In genomic region chr6:89819336-89820130, GRCh38 we compare ENCODE assay signal across 8 cellular contexts. TPM values are rescaled to one million over a fixed set of nuclear protein-coding genes. Genes with fewer than 3 reads are reported as not detected.
DNase-seq lines count a peak whose midpoint lies in the region; ATAC-seq, FAIRE-seq and TF ChIP-seq lines count a peak whose summit lies in the region.

Gene MDN1, minus strand, starts transcription at chr6:89819794. Its CDS starts 187 bp downstream, at chr6:89819607.

- no peaks in the 10 kb centered on the region for H3K9me3 Mint-ChIP-seq in memory B cell

- peaks cover 2% of the 10 kb centered on the region; the same call in 1 of the 2 replicates for H3K79me1 ChIP-seq in H1 (ENCODE audit: low read depth, low read length)

- TF ChIP-seq CTCF in H1 (IDR thresholded peaks at IDR 0.05; ENCODE audit: control extremely low read depth in 1 of 3, insufficient read depth in 1 of 3, low read depth in 1 of 3, low read length in 3 of 3) = no peak

- ATAC-seq in GM21367 (IDR thresholded peaks at IDR 0.05; ENCODE audit: unreplicated experiment) (peak; percentile 93), memory B cell (ENCODE audit: low read depth) (peak; percentile 92)

- H3K9me3 ChIP-seq in H1 (ENCODE audit: insufficient read depth in 2 of 2, low read depth in 1 of 2, low read length in 1 of 2) = no peaks in the 10 kb centered on the region

- H3K4me2 ChIP-seq in H1 (ENCODE audit: insufficient read depth in 1 of 2, low read depth in 2 of 2, low read length in 2 of 2) = peak within 1 kb of the TSS; percentile 78 to 82

- no peaks in the 10 kb centered on the region for H3K27me3 ChIP-seq in H1 (replicated peaks in 1 of 4; ENCODE audit: control insufficient read depth in 3 of 4, extremely low read depth in 1 of 4, insufficient read depth in 3 of 4, low read length in 3 of 4)

- CTCF ChIA-PET in H1 (lab: Charles Lee; ENCODE audit: partially characterized antibody) = interaction anchor here (0.6 to 2.5 kb wide), 8 partner anchors 10 to 203 kb away, joined by 3 to 14 read pairs (median 7); partner anchors contain the start of gene CASP8AP2

- peak within 1 kb of the TSS; percentile 100 for H3K18ac ChIP-seq in H1 (ENCODE audit: extremely low read depth, low read length)

- no peaks in the 10 kb centered on the region for H3K36me3 Mint-ChIP-seq in memory B cell

- H2BK20ac ChIP-seq in H1 (ENCODE audit: low read length) = no peak within 1 kb of the TSS

- H2BK5ac ChIP-seq in H1 (ENCODE audit: low read depth, low read length) = peak within 1 kb of the TSS; percentile 92

- no peak within 1 kb of the TSS for H3K23ac ChIP-seq in H1 (ENCODE audit: insufficient read length)

- H4K20me1 ChIP-seq in H1 (replicated peaks in 1 of 2; ENCODE audit: control insufficient read depth in 1 of 2, insufficient read depth in 2 of 2, low read length in 2 of 2) = peaks cover 14 to 18% of the 10 kb centered on the region in 2 experiments

- 0 out of 3 replicates have a peak, but pooled peaks of 1 of the 2 experiments have one; percentile 28 for TF ChIP-seq EP300 in H1 (IDR thresholded peaks at IDR 0.05; ENCODE audit: borderline replicate concordance in 1 of 2, low read depth in 2 of 2, low read length in 2 of 2)

- H3K27ac Mint-ChIP-seq in memory B cell = peak within 1 kb of the TSS; percentile 96

- H4K91ac ChIP-seq in H1 (replicated peaks; ENCODE audit: insufficient read length, low read length) = peak within 1 kb of the TSS; percentile 72

- peak within 1 kb of the TSS; percentile 89; the same call in 1 of the 2 replicates for H2BK15ac ChIP-seq in H1 (ENCODE audit: low read length)

- peaks cover 15 to 54% of the 10 kb centered on the region in 2 experiments for H3K79me2 ChIP-seq in H1 (ENCODE audit: control insufficient read depth in 1 of 2, insufficient read depth in 2 of 2, low read length in 2 of 2)

- H3K56ac ChIP-seq in H1 (replicated peaks; ENCODE audit: insufficient read length, low read depth, low read length) = peak within 1 kb of the TSS; percentile 65

- H2AFZ ChIP-seq in H1 (ENCODE audit: low read length) = peak within 1 kb of the TSS; percentile 87; the same call in 1 of the 2 replicates

- peak within 1 kb of the TSS; percentile 69; the same call in 1 of the 2 replicates for H2BK12ac ChIP-seq in H1 (ENCODE audit: low read depth, low read length)

- H4K8ac ChIP-seq in H1 (ENCODE audit: extremely low read depth, insufficient read depth, low read length) = peak within 1 kb of the TSS; percentile 99; the same call in 1 of the 2 replicates

- TF ChIP-seq POLR2A in H1 (IDR thresholded peaks at IDR 0.05; ENCODE audit: control extremely low read depth in 1 of 2, low read depth in 2 of 2, low read length in 2 of 2) = peak; percentile 82 to 89

- peak within 1 kb of the TSS; percentile 98 for H3K4me3 Mint-ChIP-seq in memory B cell

- H3K4ac ChIP-seq in H1 (replicated peaks; ENCODE audit: insufficient read length, low read depth, low read length) = peak within 1 kb of the TSS; percentile 62

- no peak within 1 kb of the TSS for H2BK120ac ChIP-seq in H1 (replicated peaks; ENCODE audit: low read depth, low read length)

- WGBS in H1 (ENCODE audit: extremely low coverage in 1 of 2, insufficient coverage in 1 of 2, insufficient read length in 1 of 2, insufficient replicate concordance in 2 of 2, low coverage in 1 of 2, low lambda C conversion rate in 2 of 2, missing lambda C conversion rate in 1 of 2), 2 experiments = 1% methylated on average over 64 of the region's 65 CpGs; no CpG with 5 or more reads in 1 of the 2 experiments

- peak within 1 kb of the TSS; percentile 83 to 93 (median 91) for H3K4me3 ChIP-seq in H1 (ENCODE audit: extremely low read depth in 1 of 4, insufficient read depth in 2 of 4, low read depth in 3 of 4, low read length in 4 of 4)

- peak within 1 kb of the TSS; percentile 94; the same call in 1 of the 2 replicates for H2AK5ac ChIP-seq in H1 (ENCODE audit: low read depth, low read length)

- H3K9ac ChIP-seq in H1 (replicated peaks in 1 of 4; ENCODE audit: extremely low read depth in 1 of 4, low read depth in 3 of 4, low read length in 3 of 4) = peak within 1 kb of the TSS; percentile 93 to 99 (median 94)

- H3K4me1 ChIP-seq in H1 (replicated peaks in 1 of 4; ENCODE audit: control insufficient read depth in 3 of 4, insufficient read depth in 4 of 4, low read length in 3 of 4) = peaks cover 4 to 18% (median 11%) of the 10 kb centered on the region in 4 experiments

- DNase-seq in COR-L47 (lab: John Stamatoyannopoulos, UW) = peak; percentile 90
- DNase-seq in HTR-8/SVneo (ENCODE audit: insufficient read length, low spot score) = peak; percentile 90
- peak; percentile 92 for DNase-seq in NOMO-1 treated with dmso at 0.1 percent for 144 hours (lab: John Stamatoyannopoulos, UW; ENCODE audit: unreplicated experiment)
- DNase-seq in activated CD8-positive, alpha-beta memory T cell treated with anti-CD3 and anti-CD28 coated beads for 48 hours (ENCODE audit: low read depth in 2 of 3, low spot score in 2 of 3) = peak; percentile 73 to 77 (median 75)
- peak; percentile 88 to 90 for DNase-seq in H1 (ENCODE audit: low read depth in 1 of 2, low spot score in 2 of 2)
- peak; percentile 71 to 81 for DNase-seq in memory B cell (ENCODE audit: low spot score in 2 of 2)
- DNase-seq in stimulated activated CD8-positive, alpha-beta memory T cell treated with anti-CD3 and anti-CD28 coated beads, Interleukin-12 subunit alpha, Interleukin-12 subunit beta, amount 100 ng/mL, for 24 hours (ENCODE audit: extremely low read depth) = peak; percentile 76

- FAIRE-seq in HTR-8/SVneo (lab: Jason Lieb, UNC) = peak; percentile 98
- peak; percentile 85 for FAIRE-seq in H1 (lab: Jason Lieb, UNC)

- no peak for TF ChIP-seq RAD21 in H1 (IDR thresholded peaks at IDR 0.05 in 1 of 2, conservative IDR thresholded peaks at IDR 0.05 in 1 of 2; ENCODE audit: low read depth in 2 of 2, low read length in 2 of 2)

- peaks cover 22% of the 10 kb centered on the region for H3K4me1 Mint-ChIP-seq in memory B cell

- POLR2A ChIA-PET in H1 (lab: Charles Lee; ENCODE audit: partially characterized antibody) = interaction anchor here (0.6 to 5.3 kb wide), 12 partner anchors 8 to 179 kb away, joined by 3 to 107 read pairs (median 6); partner anchors contain the start of gene CASP8AP2

- peak within 1 kb of the TSS; percentile 91 for H4K5ac ChIP-seq in H1 (ENCODE audit: insufficient read length, low read depth, low read length)

- H3K36me3 ChIP-seq in H1 (ENCODE audit: control insufficient read depth in 2 of 4, insufficient read depth in 4 of 4, low read length in 3 of 4) = no peaks in the 10 kb centered on the region

- peaks cover 6% of the 10 kb centered on the region; the same call in 1 of the 2 replicates for H3K23me2 ChIP-seq in H1 (ENCODE audit: low read depth, low read length)

- no peak within 1 kb of the TSS for H3K14ac ChIP-seq in H1 (ENCODE audit: insufficient read length)

- no peaks in the 10 kb centered on the region for H3K27me3 Mint-ChIP-seq in memory B cell

- H3K27ac ChIP-seq in H1 (ENCODE audit: low read depth, low read length) = peak within 1 kb of the TSS; percentile 93

TF ChIP-seq in H1, 55 proteins besides CTCF, POLR2A, EP300 and RAD21 (continues in another document):
- TF ChIP-seq POU5F1 (IDR thresholded peaks at IDR 0.05; ENCODE audit: low read depth, low read length) = no peak
- no peak for TF ChIP-seq SIRT6 (IDR thresholded peaks at IDR 0.05; ENCODE audit: low read length)
- no peak for TF ChIP-seq EZH2 (IDR thresholded peaks at IDR 0.05; ENCODE audit: low read depth, low read length, severe bottlenecking)
- TF ChIP-seq SUZ12 (IDR thresholded peaks at IDR 0.05; ENCODE audit: low read length) = no peak
- TF ChIP-seq CTBP2 (IDR thresholded peaks at IDR 0.05; ENCODE audit: borderline replicate concordance, insufficient read depth, insufficient read length, low read length) = no peak
- TF ChIP-seq CREB1 (IDR thresholded peaks at IDR 0.05) = peak; percentile 99
- TF ChIP-seq SP2 (IDR thresholded peaks at IDR 0.05; ENCODE audit: low read length) = no peak

RNA-seq across cellular contexts. Expression of gene MDN1, which starts in this region (rescaled TPM):
- 175 and 179 TPM in 2 replicates for total RNA-seq in H1 (2021; fragmentation: NEBNext Ultra II Directional; extraction: Animal tissue kit (Norgen Biotek cat#: 25700))
- 35.4 and 53.5 TPM in 2 replicates for polyA plus RNA-seq in H1 (2011; rRNA removed)
- polyA plus RNA-seq in H1 (2011; cell fraction: cytosol; rRNA removed) = 41.6 TPM
- 97.2 TPM for polyA plus RNA-seq in H1 (2011; cell fraction: nucleus; rRNA removed)
- polyA plus RNA-seq in H1 (2012, experiment 1 of 2) = 68.2 to 120 TPM (median 83.1 TPM) in 4 replicates
- 6.9 TPM for polyA plus RNA-seq in H1 (2012, experiment 2 of 2)
- polyA plus RNA-seq in H1 (2013, experiment 1 of 2) = 64.9 TPM
- polyA plus RNA-seq in H1 (2013, experiment 2 of 2) = 55.1 TPM
- polyA minus RNA-seq in H1 (2011; rRNA and poly(A)+ RNA removed) = 88.8 and 110 TPM in 2 replicates
- 68.4 TPM for polyA minus RNA-seq in H1 (2011; cell fraction: cytosol; rRNA and poly(A)+ RNA removed)
- polyA minus RNA-seq in H1 (2011; cell fraction: nucleus; rRNA and poly(A)+ RNA removed) = 163 TPM

Comparison
In these comparisons a context has a peak if more than half of its experiments do, and no peak if none do; other contexts are left out.
1. Peak in every context shown above with its lines: DNase-seq, ATAC-seq, H3K4me3 ChIP-seq and H3K27ac ChIP-seq.